Comparison of ENCODE assay signal across 22 cellular contexts in the genomic region with DNA sequence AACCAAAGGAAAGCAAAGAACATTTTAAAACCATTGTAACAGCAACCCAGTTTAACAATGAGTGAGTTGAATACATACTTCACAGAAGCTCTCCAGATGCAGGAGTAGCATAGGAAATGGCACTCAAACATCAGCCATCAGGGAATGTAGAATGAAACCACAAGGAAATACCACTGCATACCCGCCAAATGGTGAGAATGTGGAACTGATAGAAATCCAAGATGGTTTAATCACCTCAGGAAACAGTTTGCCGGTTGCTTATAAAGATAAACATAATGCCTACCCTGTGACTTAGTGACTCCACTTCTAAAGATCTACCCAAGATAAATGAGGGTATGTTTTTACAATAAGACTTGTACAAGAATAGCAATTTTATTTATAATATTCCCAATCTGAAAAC.
A peak's percentile ranks its signal among the peaks of the same experiment; 100 is the strongest.
DNase-seq lines count a peak whose midpoint lies in the region; ATAC-seq, FAIRE-seq and TF ChIP-seq lines count a peak whose summit lies in the region.
"Had no signal": no experiment of that assay in that cellular context is flagged by ENCODE, and none has a peak within 500 bp of the region (broad histone marks: within the 10 kb centered on the region; RNA-seq: fewer than 3 reads in every experiment).

No MANE protein-coding gene starts in this region.

- H3K4me1 ChIP-seq in IMR-90 (ENCODE audit: control insufficient read depth, insufficient read depth, low read length) = no peaks in the 10 kb centered on the region
- peaks cover 76% of the 10 kb centered on the region for H3K4me1 ChIP-seq in endothelial cell of umbilical vein (ENCODE audit: control insufficient read depth, extremely low read depth, insufficient read depth, low read length)
- H3K4me1 ChIP-seq in mesendoderm (ENCODE audit: control insufficient read depth, low read depth, low read length) = no peaks in the 10 kb centered on the region
- H3K4me1 ChIP-seq in MM.1S (ENCODE audit: low read length) = no peaks in the 10 kb centered on the region
- no peaks in the 10 kb centered on the region for H3K4me1 ChIP-seq in lower lobe of right lung
- H3K4me1 ChIP-seq: BE2C, suprapubic skin had no signal

- no peak overlapping the region for H2BK15ac ChIP-seq in IMR-90 (ENCODE audit: low read depth, low read length)
- no peak overlapping the region for H2BK15ac ChIP-seq in mesendoderm (replicated peaks; ENCODE audit: low read depth)

- TF ChIP-seq CTCF in IMR-90 (conservative IDR thresholded peaks at IDR 0.05; ENCODE audit: low read depth, low read length) (no peak), endothelial cell of umbilical vein (IDR thresholded peaks at IDR 0.05; ENCODE audit: extremely low read depth in 1 of 2, insufficient read depth in 1 of 2, low read depth in 1 of 2, low read length in 2 of 2) (peak in 1 of 2 donors; percentile 9), MM.1S (IDR thresholded peaks at IDR 0.05; ENCODE audit: low read length) (no peak), GM10266 (IDR thresholded peaks at IDR 0.05; ENCODE audit: control insufficient read depth, insufficient read depth, low read depth, missing control alignments) (no peak), lower lobe of right lung (IDR thresholded peaks at IDR 0.05) (no peak), GM13976 (IDR thresholded peaks at IDR 0.05; ENCODE audit: borderline replicate concordance, control extremely low read depth, extremely low read depth, insufficient read depth, missing control alignments) (no peak)

- H3K79me2 ChIP-seq in endothelial cell of umbilical vein (ENCODE audit: control insufficient read depth, insufficient read depth, low read length) (peaks cover 2% of the 10 kb centered on the region), mesendoderm (ENCODE audit: control insufficient read depth, insufficient read depth, low read length) (no peaks in the 10 kb centered on the region), MM.1S (ENCODE audit: low read length) (no peaks in the 10 kb centered on the region)

- H4K91ac ChIP-seq in IMR-90 (ENCODE audit: insufficient read depth, low read depth, low read length) = no peak overlapping the region

- BruUV-seq in IMR-90 (replicated peaks; lab: Mats Ljungman, UMichigan) = no TSS peak
- BruUV-seq in endothelial cell of umbilical vein (replicated peaks; lab: Mats Ljungman, UMichigan) = no TSS peak

- H3K9me2 ChIP-seq in MM.1S (replicated peaks; ENCODE audit: insufficient read depth, low read length) = no peaks in the 10 kb centered on the region

- no peak overlapping the region for H4K8ac ChIP-seq in IMR-90 (ENCODE audit: low read depth in 2 of 2, low read length in 2 of 2)
- H4K8ac ChIP-seq in mesendoderm (ENCODE audit: low read depth, low read length) = no peak overlapping the region

- peaks cover 1% of the 10 kb centered on the region; the same call in 1 of the 2 replicates for H3K36me3 ChIP-seq in IMR-90 (ENCODE audit: control insufficient read depth, insufficient read depth, low read length)
- peaks cover 0 to 9% of the 10 kb centered on the region in 2 experiments for H3K36me3 ChIP-seq in endothelial cell of umbilical vein (ENCODE audit: control insufficient read depth in 2 of 2, extremely low read depth in 1 of 2, insufficient read depth in 2 of 2, low read length in 2 of 2)
- no peaks in the 10 kb centered on the region for H3K36me3 ChIP-seq in mesendoderm (ENCODE audit: control insufficient read depth, insufficient read depth, low read length)
- no peaks in the 10 kb centered on the region for H3K36me3 ChIP-seq in MM.1S (replicated peaks; ENCODE audit: insufficient read depth, low read length)
- peaks cover 11% of the 10 kb centered on the region for H3K36me3 ChIP-seq in lower lobe of right lung
- H3K36me3 ChIP-seq: BE2C had no signal

- no peaks in the 10 kb centered on the region for H3K9me1 ChIP-seq in IMR-90 (ENCODE audit: insufficient read depth, low read length)
- H3K9me1 ChIP-seq in endothelial cell of umbilical vein (replicated peaks; ENCODE audit: control insufficient read depth, extremely low read depth, insufficient read depth, low read length) = no peaks in the 10 kb centered on the region

- H3K9me3 ChIP-seq in IMR-90 (ENCODE audit: control insufficient read depth, insufficient read depth, low read length) (no peaks in the 10 kb centered on the region), endothelial cell of umbilical vein (replicated peaks; ENCODE audit: control insufficient read depth, insufficient read depth, low read length) (no peaks in the 10 kb centered on the region), MM.1S (replicated peaks; ENCODE audit: insufficient read depth, low read length) (no peaks in the 10 kb centered on the region), lower lobe of right lung (no peaks in the 10 kb centered on the region)
- H3K9me3 ChIP-seq: BE2C had no signal

- in situ Hi-C loops in IMR-90 (cut with MboI; ENCODE audit: low sequenced_read_pairs) (no loop called here), GM13976 (cut with MboI; ENCODE audit: low sequenced_read_pairs, unreplicated experiment) (no loop called here)

- H3K23ac ChIP-seq in IMR-90 (ENCODE audit: low read depth, low read length) (no peak overlapping the region), mesendoderm (ENCODE audit: low read length) (no peak overlapping the region)

- H3K4me2 ChIP-seq in IMR-90 (ENCODE audit: low read depth, low read length) = no peak overlapping the region
- H3K4me2 ChIP-seq in endothelial cell of umbilical vein (ENCODE audit: insufficient read depth, low read length) = peak overlapping the region; percentile 79
- H3K4me2 ChIP-seq in mesendoderm (ENCODE audit: low read length) = no peak overlapping the region
- H3K4me2 ChIP-seq in MM.1S (ENCODE audit: low read depth, low read length) = no peak overlapping the region

- H3K27me3 ChIP-seq in IMR-90 (ENCODE audit: control insufficient read depth, insufficient read depth, low read length) = no peaks in the 10 kb centered on the region
- H3K27me3 ChIP-seq in endothelial cell of umbilical vein (ENCODE audit: control insufficient read depth in 2 of 2, insufficient read depth in 2 of 2, low read length in 2 of 2) = no peaks in the 10 kb centered on the region
- no peaks in the 10 kb centered on the region for H3K27me3 ChIP-seq in mesendoderm (ENCODE audit: insufficient read depth, low read length, poor library complexity)
- no peaks in the 10 kb centered on the region for H3K27me3 ChIP-seq in MM.1S (replicated peaks; ENCODE audit: insufficient read depth, low read length)
- no peaks in the 10 kb centered on the region for H3K27me3 ChIP-seq in lower lobe of right lung (ENCODE audit: low read depth)
- H3K27me3 ChIP-seq: BE2C, suprapubic skin had no signal

- no peaks in the 10 kb centered on the region for H4K20me1 ChIP-seq in IMR-90 (ENCODE audit: insufficient read depth, low read length)
- no peaks in the 10 kb centered on the region for H4K20me1 ChIP-seq in endothelial cell of umbilical vein (replicated peaks; ENCODE audit: control insufficient read depth, extremely low read depth, insufficient read depth, low read length)
- no peaks in the 10 kb centered on the region for H4K20me1 ChIP-seq in MM.1S (ENCODE audit: insufficient read depth, low read length)

- TF ChIP-seq POLR2A in IMR-90 (IDR thresholded peaks at IDR 0.05; ENCODE audit: low read depth, low read length) = no peak
- TF ChIP-seq POLR2A in endothelial cell of umbilical vein (IDR thresholded peaks at IDR 0.05; ENCODE audit: low read depth, low read length) = peak; percentile 43

- H3K27ac ChIP-seq in IMR-90 (ENCODE audit: insufficient read depth, low read length) = no peak overlapping the region
- peak overlapping the region; percentile 96 for H3K27ac ChIP-seq in endothelial cell of umbilical vein (ENCODE audit: insufficient read depth, low read depth, low read length)
- H3K27ac ChIP-seq in mesendoderm (ENCODE audit: low read depth, low read length) = no peak overlapping the region
- no peak overlapping the region for H3K27ac ChIP-seq in MM.1S (ENCODE audit: low read length)
- H3K27ac ChIP-seq in lower lobe of right lung = no peak overlapping the region
- H3K27ac ChIP-seq: RWPE1, skin epidermis, suprapubic skin had no signal

- no peak overlapping the region for H2AFZ ChIP-seq in IMR-90 (replicated peaks; ENCODE audit: low read length, poor library complexity)
- no peak overlapping the region for H2AFZ ChIP-seq in endothelial cell of umbilical vein (ENCODE audit: low read depth, low read length)
- no peak overlapping the region for H2AFZ ChIP-seq in MM.1S (ENCODE audit: low read length)

- no peak overlapping the region for H3K14ac ChIP-seq in IMR-90 (replicated peaks; ENCODE audit: low read depth, low read length)

- ATAC-seq in IMR-90 (ENCODE audit: low read depth) = no peak; the same call in 1 of the 2 replicates
- ATAC-seq in lower lobe of right lung = no peak
- ATAC-seq: naive thymus-derived CD4-positive, alpha-beta T cell had no signal

- no peak overlapping the region for H2BK120ac ChIP-seq in IMR-90 (ENCODE audit: low read depth, low read length)
- H2BK120ac ChIP-seq in mesendoderm (ENCODE audit: low read depth, low read length) = no peak overlapping the region

- CTCF ChIA-PET in IMR-90 (lab: Yijun Ruan, JAX) (interaction anchor here (0.6 kb wide), 1 partner anchor 748 kb away, joined by 4 read pairs; no protein-coding TSS in a partner anchor), endothelial cell of umbilical vein (lab: Charles Lee) (interaction anchor here (0.8 to 1.7 kb wide), 2 partner anchors 10 to 43 kb away, joined by 3 to 7 read pairs; no protein-coding TSS in a partner anchor)

- no peaks in the 10 kb centered on the region for H3K79me1 ChIP-seq in IMR-90 (ENCODE audit: low read depth in 1 of 2, low read length in 2 of 2)
- no peaks in the 10 kb centered on the region for H3K79me1 ChIP-seq in mesendoderm (ENCODE audit: low read length)

- H2BK20ac ChIP-seq in IMR-90 (ENCODE audit: low read depth, low read length) = no peak overlapping the region

- POLR2A ChIA-PET in IMR-90 (lab: Charles Lee; ENCODE audit: unreplicated experiment) (no interaction called here), endothelial cell of umbilical vein (lab: Charles Lee) (no interaction called here)

- no peaks in the 10 kb centered on the region for H3F3A ChIP-seq in MM.1S (ENCODE audit: insufficient read depth, low read length)

- dilution Hi-C loops in IMR-90 (cut with HindIII; ENCODE audit: low sequenced_read_pairs, unreplicated experiment) (no loop called here), endothelial cell of umbilical vein (cut with MboI; ENCODE audit: extremely low pct_ligation_motif_present, low sequenced_read_pairs) (no loop called here)

- H2AK5ac ChIP-seq in IMR-90 (ENCODE audit: low read depth, low read length) = no peak overlapping the region
- H2AK5ac ChIP-seq in mesendoderm (ENCODE audit: low read length) = no peak overlapping the region

- peak; percentile 69 for DNase-seq in EL
- DNase-seq in IMR-90 = peak; percentile 39
- DNase-seq in endothelial cell of umbilical vein (ENCODE audit: low read depth, low spot score) = peak; percentile 92
- peak; percentile 71 for DNase-seq in mesendoderm
- no peak for DNase-seq in MM.1S
- DNase-seq in GM10266 (ENCODE audit: extremely low spot score) = no peak
- DNase-seq in lower lobe of right lung = no peak
- DNase-seq in GM13976 (ENCODE audit: low spot score) = no peak
- DNase-seq: activated B cell treated with CpG ODN at 0.5 μM for 24 hours; activated CD8-positive, alpha-beta memory T cell treated with anti-CD3 and anti-CD28 coated beads for 24 hours; BE2C; cerebellar nuclear complex; glutamatergic neuron; naive thymus-derived CD4-positive, alpha-beta T cell; NCI-H446; stimulated activated CD4-positive, alpha-beta T cell treated with anti-CD3 and anti-CD28 coated beads, Interleukin-4, amount 100 ng/mL, for 4 hours; stimulated activated CD8-positive, alpha-beta memory T cell treated with anti-CD3 and anti-CD28 coated beads, Interleukin-4, amount 100 ng/mL, for 48 hours; SW 1271 had no signal

- intact Hi-C loops in IMR-90 (cut with micrococcal nuclease) (no loop called here), endothelial cell of umbilical vein (cut with micrococcal nuclease) (loop anchor here (1.0 to 10.0 kb wide), 11 partner anchors 10 to 473 kb away; a partner anchor contains a TSS), lower lobe of right lung (cut with DNase I) (no loop called here)

- H4K5ac ChIP-seq in IMR-90 (ENCODE audit: low read depth, low read length) (no peak overlapping the region), mesendoderm (ENCODE audit: low read length) (no peak overlapping the region)

- H3K4ac ChIP-seq in IMR-90 (ENCODE audit: low read depth, low read length) = no peak overlapping the region
- H3K4ac ChIP-seq in mesendoderm (ENCODE audit: low read depth, low read length) = no peak overlapping the region

- H3K4me3 ChIP-seq in IMR-90 (ENCODE audit: insufficient read depth, low read depth, low read length) (no peak overlapping the region), endothelial cell of umbilical vein (replicated peaks in 1 of 3; ENCODE audit: insufficient read depth in 1 of 3, low read depth in 1 of 3, low read length in 3 of 3) (no peak overlapping the region), mesendoderm (ENCODE audit: low read length) (no peak overlapping the region), MM.1S (ENCODE audit: low read length) (no peak overlapping the region), lower lobe of right lung (no peak overlapping the region)
- H3K4me3 ChIP-seq: lung, skin epidermis, suprapubic skin had no signal

- H3K56ac ChIP-seq in IMR-90 (ENCODE audit: extremely low read depth, insufficient read depth, low read length) = no peak overlapping the region
- H3K56ac ChIP-seq in mesendoderm (ENCODE audit: low read length) = no peak overlapping the region

- peak; percentile 88 for FAIRE-seq in endothelial cell of umbilical vein (lab: Jason Lieb, UNC)

- H3K9ac ChIP-seq in IMR-90 (ENCODE audit: low read depth, low read length) (no peak overlapping the region), endothelial cell of umbilical vein (replicated peaks; ENCODE audit: extremely low read depth, insufficient read depth, low read length) (peak overlapping the region; percentile 60), mesendoderm (ENCODE audit: low read length) (no peak overlapping the region), MM.1S (ENCODE audit: low read length) (no peak overlapping the region)

- WGBS in IMR-90 (ENCODE audit: extremely low coverage in 2 of 2, insufficient read length in 1 of 2), 2 experiments = no CpG with 5 or more reads among the region's 2 CpGs
- no CpG with 5 or more reads among the region's 2 CpGs for WGBS in mesendoderm (ENCODE audit: extremely low coverage, insufficient coverage, low lambda C conversion rate)

- H2BK5ac ChIP-seq in IMR-90 (ENCODE audit: low read depth, low read length, poor library complexity, severe bottlenecking) (no peak overlapping the region), mesendoderm (ENCODE audit: low read length) (no peak overlapping the region)

- H2AK9ac ChIP-seq in IMR-90 (replicated peaks; ENCODE audit: low read depth, low read length, poor library complexity) = no peak overlapping the region

- H3K18ac ChIP-seq in IMR-90 (ENCODE audit: low read depth, low read length) = no peak overlapping the region
- no peak overlapping the region for H3K18ac ChIP-seq in mesendoderm (ENCODE audit: low read length)

- no peak for TF ChIP-seq RAD21 in IMR-90 (IDR thresholded peaks at IDR 0.05; ENCODE audit: low read length)

Comparison
In these comparisons a context has a peak if more than half of its experiments do, and no peak if none do; other contexts are left out.
1. DNase-seq: peak in EL (single experiment), IMR-90 (single experiment), endothelial cell of umbilical vein (single experiment) and mesendoderm (single experiment); none in MM.1S (single experiment), GM10266 (single experiment), lower lobe of right lung (single experiment) and GM13976 (single experiment).